ENCODE assay signal across 1 cellular context in genomic region chr19:40778045-40778864, GRCh38.
TF ChIP-seq lines count a peak whose summit lies in the region.

A gene with protein sequence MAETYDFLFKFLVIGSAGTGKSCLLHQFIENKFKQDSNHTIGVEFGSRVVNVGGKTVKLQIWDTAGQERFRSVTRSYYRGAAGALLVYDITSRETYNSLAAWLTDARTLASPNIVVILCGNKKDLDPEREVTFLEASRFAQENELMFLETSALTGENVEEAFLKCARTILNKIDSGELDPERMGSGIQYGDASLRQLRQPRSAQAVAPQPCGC (plus strand): TSS chr19:40778247. CDS start chr19:40778376, 129 bp downstream.

TF ChIP-seq in HepG2, 621 proteins besides CTCF, POLR2A, EP300 and RAD21 (continued from another document and continues in another):
- TF ChIP-seq, protein P1, sequence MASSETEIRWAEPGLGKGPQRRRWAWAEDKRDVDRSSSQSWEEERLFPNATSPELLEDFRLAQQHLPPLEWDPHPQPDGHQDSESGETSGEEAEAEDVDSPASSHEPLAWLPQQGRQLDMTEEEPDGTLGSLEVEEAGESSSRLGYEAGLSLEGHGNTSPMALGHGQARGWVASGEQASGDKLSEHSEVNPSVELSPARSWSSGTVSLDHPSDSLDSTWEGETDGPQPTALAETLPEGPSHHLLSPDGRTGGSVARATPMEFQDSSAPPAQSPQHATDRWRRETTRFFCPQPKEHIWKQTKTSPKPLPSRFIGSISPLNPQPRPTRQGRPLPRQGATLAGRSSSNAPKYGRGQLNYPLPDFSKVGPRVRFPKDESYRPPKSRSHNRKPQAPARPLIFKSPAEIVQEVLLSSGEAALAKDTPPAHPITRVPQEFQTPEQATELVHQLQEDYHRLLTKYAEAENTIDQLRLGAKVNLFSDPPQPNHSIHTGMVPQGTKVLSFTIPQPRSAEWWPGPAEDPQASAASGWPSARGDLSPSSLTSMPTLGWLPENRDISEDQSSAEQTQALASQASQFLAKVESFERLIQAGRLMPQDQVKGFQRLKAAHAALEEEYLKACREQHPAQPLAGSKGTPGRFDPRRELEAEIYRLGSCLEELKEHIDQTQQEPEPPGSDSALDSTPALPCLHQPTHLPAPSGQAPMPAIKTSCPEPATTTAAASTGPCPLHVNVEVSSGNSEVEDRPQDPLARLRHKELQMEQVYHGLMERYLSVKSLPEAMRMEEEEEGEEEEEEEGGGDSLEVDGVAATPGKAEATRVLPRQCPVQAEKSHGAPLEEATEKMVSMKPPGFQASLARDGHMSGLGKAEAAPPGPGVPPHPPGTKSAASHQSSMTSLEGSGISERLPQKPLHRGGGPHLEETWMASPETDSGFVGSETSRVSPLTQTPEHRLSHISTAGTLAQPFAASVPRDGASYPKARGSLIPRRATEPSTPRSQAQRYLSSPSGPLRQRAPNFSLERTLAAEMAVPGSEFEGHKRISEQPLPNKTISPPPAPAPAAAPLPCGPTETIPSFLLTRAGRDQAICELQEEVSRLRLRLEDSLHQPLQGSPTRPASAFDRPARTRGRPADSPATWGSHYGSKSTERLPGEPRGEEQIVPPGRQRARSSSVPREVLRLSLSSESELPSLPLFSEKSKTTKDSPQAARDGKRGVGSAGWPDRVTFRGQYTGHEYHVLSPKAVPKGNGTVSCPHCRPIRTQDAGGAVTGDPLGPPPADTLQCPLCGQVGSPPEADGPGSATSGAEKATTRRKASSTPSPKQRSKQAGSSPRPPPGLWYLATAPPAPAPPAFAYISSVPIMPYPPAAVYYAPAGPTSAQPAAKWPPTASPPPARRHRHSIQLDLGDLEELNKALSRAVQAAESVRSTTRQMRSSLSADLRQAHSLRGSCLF (CRISPR knock-in tag; IDR thresholded peaks at IDR 0.05; ENCODE audit: borderline replicate concordance) = no peak
- TF ChIP-seq, protein P2, sequence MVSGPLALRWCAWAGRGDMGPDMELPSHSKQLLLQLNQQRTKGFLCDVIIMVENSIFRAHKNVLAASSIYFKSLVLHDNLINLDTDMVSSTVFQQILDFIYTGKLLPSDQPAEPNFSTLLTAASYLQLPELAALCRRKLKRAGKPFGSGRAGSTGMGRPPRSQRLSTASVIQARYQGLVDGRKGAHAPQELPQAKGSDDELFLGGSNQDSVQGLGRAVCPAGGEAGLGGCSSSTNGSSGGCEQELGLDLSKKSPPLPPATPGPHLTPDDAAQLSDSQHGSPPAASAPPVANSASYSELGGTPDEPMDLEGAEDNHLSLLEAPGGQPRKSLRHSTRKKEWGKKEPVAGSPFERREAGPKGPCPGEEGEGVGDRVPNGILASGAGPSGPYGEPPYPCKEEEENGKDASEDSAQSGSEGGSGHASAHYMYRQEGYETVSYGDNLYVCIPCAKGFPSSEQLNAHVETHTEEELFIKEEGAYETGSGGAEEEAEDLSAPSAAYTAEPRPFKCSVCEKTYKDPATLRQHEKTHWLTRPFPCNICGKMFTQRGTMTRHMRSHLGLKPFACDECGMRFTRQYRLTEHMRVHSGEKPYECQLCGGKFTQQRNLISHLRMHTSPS (CRISPR knock-in tag; IDR thresholded peaks at IDR 0.05; ENCODE audit: low read depth) = no peak
- TF ChIP-seq ZNF737 (CRISPR knock-in tag; IDR thresholded peaks at IDR 0.05; ENCODE audit: borderline replicate concordance) = no peak
- TF ChIP-seq RBM39 (IDR thresholded peaks at IDR 0.05; ENCODE audit: low read depth, low read length, poor library complexity, severe bottlenecking) = peak; percentile 81
- TF ChIP-seq, protein P3, sequence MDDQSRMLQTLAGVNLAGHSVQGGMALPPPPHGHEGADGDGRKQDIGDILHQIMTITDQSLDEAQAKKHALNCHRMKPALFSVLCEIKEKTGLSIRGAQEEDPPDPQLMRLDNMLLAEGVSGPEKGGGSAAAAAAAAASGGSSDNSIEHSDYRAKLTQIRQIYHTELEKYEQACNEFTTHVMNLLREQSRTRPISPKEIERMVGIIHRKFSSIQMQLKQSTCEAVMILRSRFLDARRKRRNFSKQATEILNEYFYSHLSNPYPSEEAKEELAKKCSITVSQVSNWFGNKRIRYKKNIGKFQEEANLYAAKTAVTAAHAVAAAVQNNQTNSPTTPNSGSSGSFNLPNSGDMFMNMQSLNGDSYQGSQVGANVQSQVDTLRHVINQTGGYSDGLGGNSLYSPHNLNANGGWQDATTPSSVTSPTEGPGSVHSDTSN (CRISPR knock-in tag; IDR thresholded peaks at IDR 0.05; ENCODE audit: borderline replicate concordance) = no peak
- TF ChIP-seq ZBTB49 (CRISPR knock-in tag; IDR thresholded peaks at IDR 0.05; ENCODE audit: borderline replicate concordance) = no peak
- TF ChIP-seq, protein P4, sequence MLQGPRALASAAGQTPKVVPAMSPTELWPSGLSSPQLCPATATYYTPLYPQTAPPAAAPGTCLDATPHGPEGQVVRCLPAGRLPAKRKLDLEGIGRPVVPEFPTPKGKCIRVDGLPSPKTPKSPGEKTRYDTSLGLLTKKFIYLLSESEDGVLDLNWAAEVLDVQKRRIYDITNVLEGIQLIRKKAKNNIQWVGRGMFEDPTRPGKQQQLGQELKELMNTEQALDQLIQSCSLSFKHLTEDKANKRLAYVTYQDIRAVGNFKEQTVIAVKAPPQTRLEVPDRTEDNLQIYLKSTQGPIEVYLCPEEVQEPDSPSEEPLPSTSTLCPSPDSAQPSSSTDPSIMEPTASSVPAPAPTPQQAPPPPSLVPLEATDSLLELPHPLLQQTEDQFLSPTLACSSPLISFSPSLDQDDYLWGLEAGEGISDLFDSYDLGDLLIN (CRISPR knock-in tag; IDR thresholded peaks at IDR 0.05; ENCODE audit: borderline replicate concordance) = no peak
- no peak for TF ChIP-seq KAT7 (CRISPR knock-in tag; IDR thresholded peaks at IDR 0.05; ENCODE audit: borderline replicate concordance)
- TF ChIP-seq ZNF605 (CRISPR knock-in tag; IDR thresholded peaks at IDR 0.05) = peak; percentile 81
- no peak for TF ChIP-seq SALL1 (CRISPR knock-in tag; IDR thresholded peaks at IDR 0.05)
- no peak for TF ChIP-seq KLF11 (CRISPR knock-in tag; IDR thresholded peaks at IDR 0.05)
- TF ChIP-seq TAF1 (CRISPR knock-in tag; IDR thresholded peaks at IDR 0.05) = peak; percentile 41; the same call in 1 of the 2 replicates
- TF ChIP-seq ZMYM2 (CRISPR knock-in tag; IDR thresholded peaks at IDR 0.05) = 0 out of 2 replicates have a peak, but pooled peaks have one; percentile 56
- no peak for TF ChIP-seq ZNF558 (CRISPR knock-in tag; IDR thresholded peaks at IDR 0.05; ENCODE audit: borderline replicate concordance)
- TF ChIP-seq ZNF136 (CRISPR knock-in tag; IDR thresholded peaks at IDR 0.05; ENCODE audit: low read depth) = no peak
- TF ChIP-seq FOXA3 (CRISPR knock-in tag; IDR thresholded peaks at IDR 0.05) = no peak
- peak; percentile 86 for TF ChIP-seq ELF3 (CRISPR knock-in tag; IDR thresholded peaks at IDR 0.05)
- peak; percentile 67 for TF ChIP-seq SP1 (IDR thresholded peaks at IDR 0.05)
- TF ChIP-seq SP1 (CRISPR knock-in tag; IDR thresholded peaks at IDR 0.05) = peak; percentile 97
- TF ChIP-seq NR3C1 (CRISPR knock-in tag; IDR thresholded peaks at IDR 0.05) = no peak
- TF ChIP-seq KAT2B (IDR thresholded peaks at IDR 0.05; ENCODE audit: borderline replicate concordance, low read depth, low read length) = no peak
- no peak for TF ChIP-seq CREM (IDR thresholded peaks at IDR 0.05)
- TF ChIP-seq CREM (CRISPR knock-in tag; IDR thresholded peaks at IDR 0.05) = no peak
- TF ChIP-seq, protein P5, sequence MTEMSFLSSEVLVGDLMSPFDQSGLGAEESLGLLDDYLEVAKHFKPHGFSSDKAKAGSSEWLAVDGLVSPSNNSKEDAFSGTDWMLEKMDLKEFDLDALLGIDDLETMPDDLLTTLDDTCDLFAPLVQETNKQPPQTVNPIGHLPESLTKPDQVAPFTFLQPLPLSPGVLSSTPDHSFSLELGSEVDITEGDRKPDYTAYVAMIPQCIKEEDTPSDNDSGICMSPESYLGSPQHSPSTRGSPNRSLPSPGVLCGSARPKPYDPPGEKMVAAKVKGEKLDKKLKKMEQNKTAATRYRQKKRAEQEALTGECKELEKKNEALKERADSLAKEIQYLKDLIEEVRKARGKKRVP (CRISPR knock-in tag; IDR thresholded peaks at IDR 0.05) = no peak
- no peak for TF ChIP-seq ZNF124 (CRISPR knock-in tag; IDR thresholded peaks at IDR 0.05)
- no peak for TF ChIP-seq ZNF850 (CRISPR knock-in tag; conservative IDR thresholded peaks at IDR 0.05)
- no peak for TF ChIP-seq ZNF24 (IDR thresholded peaks at IDR 0.05)
- TF ChIP-seq ZNF577 (CRISPR knock-in tag; IDR thresholded peaks at IDR 0.05; ENCODE audit: borderline replicate concordance, low read depth) = no peak
- peak; percentile 65; the same call in 1 of the 2 replicates for TF ChIP-seq BORCS8-MEF2B (CRISPR knock-in tag; IDR thresholded peaks at IDR 0.05)
- TF ChIP-seq MEIS2 (CRISPR knock-in tag; IDR thresholded peaks at IDR 0.05) = no peak
- TF ChIP-seq, protein P6, sequence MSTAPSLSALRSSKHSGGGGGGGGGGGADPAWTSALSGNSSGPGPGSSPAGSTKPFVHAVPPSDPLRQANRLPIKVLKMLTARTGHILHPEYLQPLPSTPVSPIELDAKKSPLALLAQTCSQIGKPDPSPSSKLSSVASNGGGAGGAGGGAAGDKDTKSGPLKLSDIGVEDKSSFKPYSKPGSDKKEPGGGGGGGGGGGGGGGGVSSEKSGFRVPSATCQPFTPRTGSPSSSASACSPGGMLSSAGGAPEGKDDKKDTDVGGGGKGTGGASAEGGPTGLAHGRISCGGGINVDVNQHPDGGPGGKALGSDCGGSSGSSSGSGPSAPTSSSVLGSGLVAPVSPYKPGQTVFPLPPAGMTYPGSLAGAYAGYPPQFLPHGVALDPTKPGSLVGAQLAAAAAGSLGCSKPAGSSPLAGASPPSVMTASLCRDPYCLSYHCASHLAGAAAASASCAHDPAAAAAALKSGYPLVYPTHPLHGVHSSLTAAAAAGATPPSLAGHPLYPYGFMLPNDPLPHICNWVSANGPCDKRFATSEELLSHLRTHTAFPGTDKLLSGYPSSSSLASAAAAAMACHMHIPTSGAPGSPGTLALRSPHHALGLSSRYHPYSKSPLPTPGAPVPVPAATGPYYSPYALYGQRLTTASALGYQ (CRISPR knock-in tag; IDR thresholded peaks at IDR 0.05) = no peak
- no peak for TF ChIP-seq FOSL2 (CRISPR knock-in tag; IDR thresholded peaks at IDR 0.05)
- TF ChIP-seq, protein P7, sequence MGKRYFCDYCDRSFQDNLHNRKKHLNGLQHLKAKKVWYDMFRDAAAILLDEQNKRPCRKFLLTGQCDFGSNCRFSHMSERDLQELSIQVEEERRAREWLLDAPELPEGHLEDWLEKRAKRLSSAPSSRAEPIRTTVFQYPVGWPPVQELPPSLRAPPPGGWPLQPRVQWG (CRISPR knock-in tag; IDR thresholded peaks at IDR 0.05; ENCODE audit: borderline replicate concordance, low read depth) = no peak
- no peak for TF ChIP-seq GTF2F1 (IDR thresholded peaks at IDR 0.05; ENCODE audit: low read length)
- no peak for TF ChIP-seq ZFP37 (CRISPR knock-in tag; IDR thresholded peaks at IDR 0.05; ENCODE audit: borderline replicate concordance)
- no peak for TF ChIP-seq ZNF570 (CRISPR knock-in tag; IDR thresholded peaks at IDR 0.05; ENCODE audit: borderline replicate concordance)
- no peak for TF ChIP-seq SOX13 (IDR thresholded peaks at IDR 0.05)
- 0 out of 4 replicates have a peak, but pooled peaks of 1 of the 2 experiments have one; percentile 21 for TF ChIP-seq SOX13 (CRISPR knock-in tag; conservative IDR thresholded peaks at IDR 0.05 in 1 of 2, IDR thresholded peaks at IDR 0.05 in 1 of 2)
- peak; percentile 52; the same call in 1 of the 2 replicates for TF ChIP-seq TBX2 (CRISPR knock-in tag; IDR thresholded peaks at IDR 0.05; ENCODE audit: borderline replicate concordance)
- TF ChIP-seq ZNF781 (CRISPR knock-in tag; IDR thresholded peaks at IDR 0.05; ENCODE audit: borderline replicate concordance, not compliant biosample characterization) = no peak
- no peak for TF ChIP-seq GTF3A (CRISPR knock-in tag; conservative IDR thresholded peaks at IDR 0.05)
- TF ChIP-seq ZNF512 (CRISPR knock-in tag; IDR thresholded peaks at IDR 0.05) = no peak
- TF ChIP-seq, protein P8, sequence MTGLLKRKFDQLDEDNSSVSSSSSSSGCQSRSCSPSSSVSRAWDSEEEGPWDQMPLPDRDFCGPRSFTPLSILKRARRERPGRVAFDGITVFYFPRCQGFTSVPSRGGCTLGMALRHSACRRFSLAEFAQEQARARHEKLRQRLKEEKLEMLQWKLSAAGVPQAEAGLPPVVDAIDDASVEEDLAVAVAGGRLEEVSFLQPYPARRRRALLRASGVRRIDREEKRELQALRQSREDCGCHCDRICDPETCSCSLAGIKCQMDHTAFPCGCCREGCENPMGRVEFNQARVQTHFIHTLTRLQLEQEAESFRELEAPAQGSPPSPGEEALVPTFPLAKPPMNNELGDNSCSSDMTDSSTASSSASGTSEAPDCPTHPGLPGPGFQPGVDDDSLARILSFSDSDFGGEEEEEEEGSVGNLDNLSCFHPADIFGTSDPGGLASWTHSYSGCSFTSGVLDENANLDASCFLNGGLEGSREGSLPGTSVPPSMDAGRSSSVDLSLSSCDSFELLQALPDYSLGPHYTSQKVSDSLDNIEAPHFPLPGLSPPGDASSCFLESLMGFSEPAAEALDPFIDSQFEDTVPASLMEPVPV (CRISPR knock-in tag; IDR thresholded peaks at IDR 0.05) = peak; percentile 40; the same call in 1 of the 2 replicates
- no peak for TF ChIP-seq ZNF337 (CRISPR knock-in tag; IDR thresholded peaks at IDR 0.05; ENCODE audit: borderline replicate concordance, low read depth)
- TF ChIP-seq ZNF644 (CRISPR knock-in tag; IDR thresholded peaks at IDR 0.05; ENCODE audit: low read depth) = no peak
- no peak for TF ChIP-seq ZNF33A (CRISPR knock-in tag; IDR thresholded peaks at IDR 0.05; ENCODE audit: borderline replicate concordance)
- peak; percentile 67 for TF ChIP-seq SPEN (CRISPR knock-in tag; IDR thresholded peaks at IDR 0.05; ENCODE audit: low read depth)
